Comparison of ENCODE assay signal across 13 cellular contexts in genomic region chr18:2302628-2303516, GRCh38.
A peak's percentile ranks its signal among the peaks of the same experiment; 100 is the strongest.
DNase-seq lines count a peak whose midpoint lies in the region; ATAC-seq and TF ChIP-seq lines count a peak whose summit lies in the region.
"Had no signal": no experiment of that assay in that cellular context is flagged by ENCODE, and none has a peak within 500 bp of the region (broad histone marks: within the 10 kb centered on the region; RNA-seq: fewer than 3 reads in every experiment).

No MANE protein-coding gene starts in this region.

- H3K4me3 Mint-ChIP-seq in Caco-2 (ENCODE audit: unreplicated experiment) (peak overlapping the region; percentile 67), natural killer cell (no peak overlapping the region)
- H3K4me3 Mint-ChIP-seq: activated T-cell treated with anti-CD3 and anti-CD28 coated beads, Interleukin-2, amount 50 U/mL, for 72 hours; central memory CD8-positive, alpha-beta T cell had no signal

- TSS peak; percentile 90 for BruUV-seq in Caco-2 (replicated peaks; lab: Mats Ljungman, UMichigan)

- WGBS in prostate gland = 48% methylated on average over 10 of the region's 10 CpGs
- WGBS in lower leg skin, 2 donors = 42 to 44% methylated on average over 10 of the region's 10 CpGs

- TF ChIP-seq POLR2A in prostate gland (IDR thresholded peaks at IDR 0.05) = no peak
- no peak for TF ChIP-seq POLR2A in lower leg skin (IDR thresholded peaks at IDR 0.05)

- DNase-seq in Caco-2 (peak; percentile 81 to 87), MG63 (peak; percentile 60), cardiac fibroblast (ENCODE audit: low read depth in 2 of 2) (peak; percentile 34 to 53), left lung (no peak), prostate gland (ENCODE audit: low spot score) (no peak), activated gamma-delta T cell treated with Interleukin-2 at 50 U/mL for 16 hours (no peak), lower leg skin (ENCODE audit: low spot score in 2 of 2) (no peak), natural killer cell (no peak)
- DNase-seq: activated T-cell treated with anti-CD3 and anti-CD28 coated beads, Interleukin-2, amount 50 U/mL, for 72 hours; NCI-H1092 treated with DMSO at 0.1 percent for 48 hours; small intestine had no signal

- H3K9me3 ChIP-seq in Caco-2 = no peaks in the 10 kb centered on the region; the same call in 1 of the 2 replicates
- H3K9me3 ChIP-seq in MG63 = no peaks in the 10 kb centered on the region; the same call in 1 of the 2 replicates
- no peaks in the 10 kb centered on the region for H3K9me3 ChIP-seq in left lung
- no peaks in the 10 kb centered on the region for H3K9me3 ChIP-seq in prostate gland
- H3K9me3 ChIP-seq: BLaER1 treated with 17β-estradiol and CSF1 and Interleukin-3, amounts not matched to agents 10 nM and 100 nM had no signal

- POLR2A ChIA-PET in Caco-2 (lab: Charles Lee) = interaction anchor here (1.3 kb wide), 1 partner anchor 56 kb away, joined by 3 read pairs; no protein-coding TSS in a partner anchor

- no peak for TF ChIP-seq CTCF in Caco-2 (IDR thresholded peaks at IDR 0.05; ENCODE audit: insufficient read depth in 1 of 2, low read depth in 1 of 2, low read length in 1 of 2, severe bottlenecking in 1 of 2, unreplicated experiment in 1 of 2)
- TF ChIP-seq CTCF in cardiac fibroblast (IDR thresholded peaks at IDR 0.05; ENCODE audit: low read depth, low read length) = no peak
- no peak for TF ChIP-seq CTCF in left lung (IDR thresholded peaks at IDR 0.05)
- TF ChIP-seq CTCF in prostate gland (IDR thresholded peaks at IDR 0.05) = no peak
- no peak for TF ChIP-seq CTCF in lower leg skin (IDR thresholded peaks at IDR 0.05)
- no peak for TF ChIP-seq CTCF in natural killer cell (IDR thresholded peaks at IDR 0.05)

- no peaks in the 10 kb centered on the region for H3K36me3 ChIP-seq in Caco-2 (ENCODE audit: control insufficient read depth, insufficient read depth, low read length)
- no peaks in the 10 kb centered on the region for H3K36me3 ChIP-seq in MG63
- no peaks in the 10 kb centered on the region for H3K36me3 ChIP-seq in left lung
- H3K36me3 ChIP-seq in prostate gland = no peaks in the 10 kb centered on the region
- H3K36me3 ChIP-seq: BLaER1 treated with 17β-estradiol and CSF1 and Interleukin-3, amounts not matched to agents 10 nM and 100 nM had no signal

- H3K4me1 ChIP-seq in Caco-2 (peaks cover 49% of the 10 kb centered on the region), left lung (peaks cover 10 to 12% of the 10 kb centered on the region in 2 donors), prostate gland (replicated peaks) (no peaks in the 10 kb centered on the region)
- H3K4me1 ChIP-seq: BLaER1 treated with 17β-estradiol and CSF1 and Interleukin-3, amounts not matched to agents 10 nM and 100 nM had no signal

- H3K9me3 Mint-ChIP-seq in Caco-2 (ENCODE audit: unreplicated experiment) (peaks cover 14% of the 10 kb centered on the region), natural killer cell (no peaks in the 10 kb centered on the region)
- H3K9me3 Mint-ChIP-seq: activated T-cell treated with anti-CD3 and anti-CD28 coated beads, Interleukin-2, amount 50 U/mL, for 72 hours; central memory CD8-positive, alpha-beta T cell had no signal

- H3K4me3 ChIP-seq in Caco-2 (ENCODE audit: low read depth, low read length) (peak overlapping the region; percentile 13; the same call in 1 of the 2 replicates), MG63 (no peak overlapping the region), cardiac fibroblast (replicated peaks in 1 of 2; ENCODE audit: low read depth in 2 of 2, low read length in 2 of 2) (no peak overlapping the region), left lung (no peak overlapping the region), prostate gland (no peak overlapping the region), lower leg skin (ENCODE audit: low read depth, poor library complexity, severe bottlenecking) (no peak overlapping the region)
- H3K4me3 ChIP-seq: BLaER1 treated with 17β-estradiol and CSF1 and Interleukin-3, amounts not matched to agents 10 nM and 100 nM had no signal

- H3K27me3 ChIP-seq in Caco-2 (replicated peaks; ENCODE audit: control insufficient read depth, insufficient read depth, low read length) (no peaks in the 10 kb centered on the region), MG63 (no peaks in the 10 kb centered on the region), left lung (no peaks in the 10 kb centered on the region), prostate gland (replicated peaks; ENCODE audit: insufficient read depth) (no peaks in the 10 kb centered on the region)
- H3K27me3 ChIP-seq: BLaER1 treated with 17β-estradiol and CSF1 and Interleukin-3, amounts not matched to agents 10 nM and 100 nM had no signal

- no peaks in the 10 kb centered on the region for H3K27me3 Mint-ChIP-seq in Caco-2 (ENCODE audit: insufficient read depth, unreplicated experiment)
- peaks cover 10 to 31% of the 10 kb centered on the region in 2 donors for H3K27me3 Mint-ChIP-seq in natural killer cell (ENCODE audit: low read depth in 2 of 2)

- H3K27ac ChIP-seq in left lung (peak overlapping the region in 1 of 2 donors; percentile 23), prostate gland (no peak overlapping the region)
- H3K27ac ChIP-seq: BLaER1 treated with 17β-estradiol and CSF1 and Interleukin-3, amounts not matched to agents 10 nM and 100 nM had no signal

- ATAC-seq in left lung (peak; percentile 59), natural killer cell (no peak)
- ATAC-seq: activated T-cell treated with anti-CD3 and anti-CD28 coated beads, Interleukin-2, amount 50 U/mL, for 72 hours had no signal

- H3K4me1 Mint-ChIP-seq in Caco-2 (ENCODE audit: low read depth, unreplicated experiment) (peaks cover 29% of the 10 kb centered on the region), natural killer cell (no peaks in the 10 kb centered on the region)
- H3K4me1 Mint-ChIP-seq: central memory CD8-positive, alpha-beta T cell had no signal

- H3K27ac Mint-ChIP-seq in Caco-2 (ENCODE audit: unreplicated experiment) (peak overlapping the region; percentile 95), natural killer cell (no peak overlapping the region)
- H3K27ac Mint-ChIP-seq: activated T-cell treated with anti-CD3 and anti-CD28 coated beads, Interleukin-2, amount 50 U/mL, for 72 hours had no signal

- CTCF ChIA-PET in Caco-2 (lab: Charles Lee) = interaction anchor here (0.6 to 0.7 kb wide), 2 partner anchors 22 to 115 kb away, joined by 8 to 10 read pairs; no protein-coding TSS in a partner anchor

- intact Hi-C loops in Caco-2 (cut with micrococcal nuclease; ENCODE audit: unreplicated experiment) = loop anchor here (1.0 to 10.0 kb wide), 5 partner anchors 22 to 222 kb away; no protein-coding TSS in a partner anchor
- intact Hi-C loops in left lung (cut with DNase I) = no loop called here
- intact Hi-C loops in prostate gland (cut with DNase I) = no loop called here
- intact Hi-C loops in lower leg skin (cut with DNase I; ENCODE audit: low total_unique reads) = no loop called here
- intact Hi-C loops in natural killer cell (cut with micrococcal nuclease) = no loop called here

- H3K36me3 Mint-ChIP-seq in Caco-2 (ENCODE audit: insufficient read depth, unreplicated experiment) (no peaks in the 10 kb centered on the region), natural killer cell (no peaks in the 10 kb centered on the region)

Comparison
In these comparisons a context has a peak if more than half of its experiments do, and no peak if none do; other contexts are left out.
1. DNase-seq: peak in Caco-2 (2 of 2), MG63 (single experiment) and cardiac fibroblast (2 of 2); none in left lung (0 of 2), prostate gland (single experiment), activated gamma-delta T cell treated with Interleukin-2 at 50 U/mL for 16 hours (single experiment), lower leg skin (0 of 2) and natural killer cell (single experiment).